32 cellular contexts compared by ENCODE assay signal in the genomic region with DNA sequence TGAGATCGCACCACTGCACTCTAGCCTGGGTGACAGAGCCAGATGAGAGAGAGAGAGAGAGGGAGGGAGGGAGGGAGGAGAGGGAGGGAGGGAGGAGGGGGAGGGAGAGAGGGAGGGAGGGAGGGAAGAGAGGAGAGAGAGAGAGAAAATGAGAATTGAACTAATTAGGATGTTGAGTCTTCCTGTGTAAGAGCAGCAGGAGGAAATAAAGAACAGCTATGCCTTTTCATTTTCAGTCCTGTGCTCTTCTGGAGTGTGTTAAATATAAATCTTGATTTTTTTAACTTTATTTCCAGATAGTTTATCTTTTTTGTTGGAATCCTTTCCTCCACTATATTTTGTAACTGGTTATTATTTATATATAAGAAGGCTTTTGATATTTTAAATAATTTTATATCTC.
"Had no signal": no experiment of that assay in that cellular context is flagged by ENCODE, and none has a peak within 500 bp of the region (broad histone marks: within the 10 kb centered on the region; RNA-seq: fewer than 3 reads in every experiment).

No MANE protein-coding gene starts in this region.

- H3K27ac ChIP-seq: neutrophil, parathyroid adenoma, psoas muscle, skin epidermis, spleen, suprapubic skin, testis, tibial artery, transverse colon, upper lobe of right lung, uterus had no signal

- H3K9me3 Mint-ChIP-seq: natural killer cell treated with Interleukin-12 subunit alpha and Interleukin-12 subunit beta and Interleukin-15 and Interleukin-18, amount 100 ng/mL, for 72 hours had no signal

- H3K27me3 Mint-ChIP-seq: progenitor cell of endocrine pancreas had no signal

- H3K36me3 ChIP-seq: neutrophil, spleen, suprapubic skin, tibial artery, transverse colon, upper lobe of right lung, uterus had no signal

- H3K36me3 Mint-ChIP-seq: natural killer cell treated with Interleukin-12 subunit alpha and Interleukin-12 subunit beta and Interleukin-15 and Interleukin-18, amount 100 ng/mL, for 72 hours had no signal

- ATAC-seq: naive thymus-derived CD8-positive, alpha-beta T cell; natural killer cell treated with Interleukin-12 subunit alpha and Interleukin-12 subunit beta and Interleukin-15 and Interleukin-18, amount 100 ng/mL, for 72 hours; psoas muscle; right cardiac atrium; sciatic nerve; stimulated activated memory B cell treated with anti-CD40 and anti-IgM and Interleukin-4, amounts not matched to agents 10 μg/mL and 1 μg/mL and 100 μg/mL, for 72 hours; stimulated activated naive CD8-positive, alpha-beta T cell treated with anti-CD3 and anti-CD28 coated beads, Interleukin-15, amount 100 ng/mL, for 72 hours; stimulated activated naive CD8-positive, alpha-beta T cell treated with anti-CD3 and anti-CD28 coated beads, Interleukin-15, Interleukin-2, amounts not matched to agents 100 U/mL and 50 U/mL, for 24 hours; upper lobe of right lung had no signal

- H3K9ac ChIP-seq: parathyroid adenoma had no signal

- H3K27me3 ChIP-seq: suprapubic skin, testis, tibial artery, transverse colon, upper lobe of right lung, uterus had no signal

- H3K27ac Mint-ChIP-seq: natural killer cell treated with Interleukin-12 subunit alpha and Interleukin-12 subunit beta and Interleukin-15 and Interleukin-18, amount 100 ng/mL, for 72 hours; nephron progenitor cell; progenitor cell of endocrine pancreas; stimulated activated memory B cell treated with anti-CD40 and anti-IgM and Interleukin-4, amounts not matched to agents 10 μg/mL and 1 μg/mL and 100 μg/mL, for 72 hours; stimulated activated naive CD8-positive, alpha-beta T cell treated with anti-CD3 and anti-CD28 coated beads, Interleukin-15, amount 100 ng/mL, for 72 hours; type B pancreatic cell had no signal

- H3K4me3 Mint-ChIP-seq: naive thymus-derived CD8-positive, alpha-beta T cell; natural killer cell treated with Interleukin-12 subunit alpha and Interleukin-12 subunit beta and Interleukin-15 and Interleukin-18, amount 100 ng/mL, for 72 hours; nephron progenitor cell; neural crest cell; stimulated activated memory B cell treated with anti-CD40 and anti-IgM and Interleukin-4, amounts not matched to agents 10 μg/mL and 1 μg/mL and 100 μg/mL, for 72 hours; stimulated activated naive CD8-positive, alpha-beta T cell treated with anti-CD3 and anti-CD28 coated beads, Interleukin-15, amount 100 ng/mL, for 72 hours; type B pancreatic cell had no signal

- H3K9me3 ChIP-seq: neutrophil, psoas muscle, suprapubic skin, testis, tibial artery, transverse colon, upper lobe of right lung, uterus had no signal

- H3K4me1 Mint-ChIP-seq: nephron progenitor cell had no signal

- DNase-seq: naive thymus-derived CD8-positive, alpha-beta T cell; nephron progenitor cell; nucleus accumbens; posterior cingulate gyrus; psoas muscle; right cardiac atrium; spleen; stimulated activated CD4-positive, alpha-beta T cell treated with anti-CD3 and anti-CD28 coated beads, Interleukin-12 subunit alpha, Interleukin-12 subunit beta, amount 100 ng/mL, for 4 hours; stimulated activated CD4-positive, alpha-beta T cell treated with anti-CD3 and anti-CD28 coated beads, Interleukin-1b, Interleukin-23, amount 100 ng/mL, for 48 hours; stimulated activated CD4-positive, alpha-beta T cell treated with anti-CD3 and anti-CD28 coated beads, Interleukin-4, amount 100 ng/mL, for 1 hour; stimulated activated CD4-positive, alpha-beta T cell treated with anti-CD3 and anti-CD28 coated beads, Interleukin-4, amount 100 ng/mL, for 4 hours; stimulated activated CD8-positive, alpha-beta memory T cell treated with anti-CD3 and anti-CD28 coated beads, Interleukin-4, amount 100 ng/mL, for 48 hours; stimulated activated naive CD4-positive, alpha-beta T cell; stimulated activated naive CD8-positive, alpha-beta T cell treated with anti-CD3 and anti-CD28 coated beads, Interleukin-15, amount 100 ng/mL, for 72 hours; stimulated activated naive CD8-positive, alpha-beta T cell treated with anti-CD3 and anti-CD28 coated beads, Interleukin-15, Interleukin-2, amounts not matched to agents 100 U/mL and 50 U/mL, for 24 hours; substantia nigra; testis; tibial artery; transverse colon; upper lobe of right lung; uterus had no signal

- H3K4me3 ChIP-seq: psoas muscle, skin epidermis, smooth muscle cell, spleen, suprapubic skin, testis, tibial artery, transverse colon, upper lobe of right lung, uterus had no signal

- H3K4me1 ChIP-seq: uterus had no signal
